9 cellular contexts compared by ENCODE assay signal in genomic region chr5:10251409-10251808, GRCh38. TPM values are rescaled to one million over a fixed set of nuclear protein-coding genes. Genes with fewer than 3 reads are reported as not detected.
DNase-seq lines count a peak whose midpoint lies in the region; ATAC-seq and TF ChIP-seq lines count a peak whose summit lies in the region.
"Had no signal": no experiment of that assay in that cellular context is flagged by ENCODE, and none has a peak within 500 bp of the region (broad histone marks: within the 10 kb centered on the region; RNA-seq: fewer than 3 reads in every experiment).

No MANE protein-coding gene starts in this region.

- H3K36me3 Mint-ChIP-seq in activated naive CD4-positive, alpha-beta T cell treated with anti-CD3 and anti-CD28 coated beads for 36 hours (ENCODE audit: low read depth): peaks cover 46% of the 10 kb centered on the region
- H3K36me3 Mint-ChIP-seq in activated T-helper 17 cell treated with anti-CD3 and anti-CD28 coated beads, Interleukin-2, amount 50 U/mL, for 72 hours (ENCODE audit: low read depth): peaks cover 72% of the 10 kb centered on the region

- 22 to 37% methylated on average over 7 of the region's 7 CpGs for WGBS in upper lobe of left lung, 2 donors

- H3K4me3 ChIP-seq in left lung (peak overlapping the region; percentile 83 to 92), upper lobe of left lung (peak overlapping the region; percentile 88 to 100 (median 94))

- H3K27me3 ChIP-seq in left lung (no peaks in the 10 kb centered on the region), upper lobe of left lung (no peaks in the 10 kb centered on the region)

- no peak for TF ChIP-seq POLR2A in upper lobe of left lung (IDR thresholded peaks at IDR 0.05)

- no peak for DNase-seq in activated naive CD4-positive, alpha-beta T cell treated with anti-CD3 and anti-CD28 coated beads for 36 hours
- DNase-seq in activated naive CD4-positive, alpha-beta T cell treated with Interleukin-2 at 50 U/mL for 16 hours: no peak
- DNase-seq in left lung (no peak), upper lobe of left lung (no peak), C1 segment of cervical spinal cord (lab: John Stamatoyannopoulos, UW) (no peak)
- no peak for DNase-seq in stimulated activated CD4-positive, alpha-beta T cell treated with anti-CD3 and anti-CD28 coated beads, Interleukin-4, amount 100 ng/mL, for 4 hours

- H3K4me1 ChIP-seq in left lung (peaks cover 18 to 42% of the 10 kb centered on the region in 2 donors), upper lobe of left lung (peaks cover 20 to 42% (median 26%) of the 10 kb centered on the region in 4 donors)

- peak overlapping the region; percentile 99 for H3K27ac Mint-ChIP-seq in activated naive CD4-positive, alpha-beta T cell treated with anti-CD3 and anti-CD28 coated beads for 36 hours
- peak overlapping the region; percentile 100 for H3K27ac Mint-ChIP-seq in activated T-helper 17 cell treated with anti-CD3 and anti-CD28 coated beads, Interleukin-2, amount 50 U/mL, for 72 hours

- peaks cover 56% of the 10 kb centered on the region for H3K4me1 Mint-ChIP-seq in activated naive CD4-positive, alpha-beta T cell treated with anti-CD3 and anti-CD28 coated beads for 36 hours (ENCODE audit: low read depth)
- H3K4me1 Mint-ChIP-seq in activated T-helper 17 cell treated with anti-CD3 and anti-CD28 coated beads, Interleukin-2, amount 50 U/mL, for 72 hours: peaks cover 28% of the 10 kb centered on the region

- H3K9me3 Mint-ChIP-seq in activated naive CD4-positive, alpha-beta T cell treated with anti-CD3 and anti-CD28 coated beads for 36 hours: no peaks in the 10 kb centered on the region
- no peaks in the 10 kb centered on the region for H3K9me3 Mint-ChIP-seq in activated T-helper 17 cell treated with anti-CD3 and anti-CD28 coated beads, Interleukin-2, amount 50 U/mL, for 72 hours

- H3K9me3 ChIP-seq in left lung (no peaks in the 10 kb centered on the region), upper lobe of left lung (no peaks in the 10 kb centered on the region)

- no peak for ATAC-seq in activated T-helper 17 cell treated with anti-CD3 and anti-CD28 coated beads, Interleukin-2, amount 50 U/mL, for 72 hours (replicated peaks)
- ATAC-seq in left lung (no peak), upper lobe of left lung (ENCODE audit: low FRiP score in 2 of 2) (no peak), esophagus mucosa (no peak)

- TF ChIP-seq CTCF in left lung (IDR thresholded peaks at IDR 0.05): no peak
- no peak for TF ChIP-seq CTCF in upper lobe of left lung (IDR thresholded peaks at IDR 0.05)

- peak overlapping the region; percentile 86 for H3K4me3 Mint-ChIP-seq in activated naive CD4-positive, alpha-beta T cell treated with anti-CD3 and anti-CD28 coated beads for 36 hours
- peak overlapping the region; percentile 88 for H3K4me3 Mint-ChIP-seq in activated T-helper 17 cell treated with anti-CD3 and anti-CD28 coated beads, Interleukin-2, amount 50 U/mL, for 72 hours

- H3K27me3 Mint-ChIP-seq in activated naive CD4-positive, alpha-beta T cell treated with anti-CD3 and anti-CD28 coated beads for 36 hours (ENCODE audit: low read depth): no peaks in the 10 kb centered on the region
- H3K27me3 Mint-ChIP-seq in activated T-helper 17 cell treated with anti-CD3 and anti-CD28 coated beads, Interleukin-2, amount 50 U/mL, for 72 hours: no peaks in the 10 kb centered on the region

- CTCF ChIA-PET in activated naive CD4-positive, alpha-beta T cell treated with anti-CD3 and anti-CD28 coated beads for 36 hours (lab: Charles Lee): interaction anchor here (0.5 to 0.7 kb wide), 2 partner anchors 173 to 1104 kb away, joined by 3 read pairs; no protein-coding TSS in a partner anchor

- no peak for TF ChIP-seq EP300 in upper lobe of left lung (IDR thresholded peaks at IDR 0.05)

- H3K36me3 ChIP-seq in left lung (peaks cover 0 to 29% of the 10 kb centered on the region in 2 donors), upper lobe of left lung (peaks cover 6 to 21% (median 16%) of the 10 kb centered on the region in 4 donors)

- H3K27ac ChIP-seq in left lung (no peak overlapping the region), upper lobe of left lung (peak overlapping the region in 1 of 4 donors; percentile 98)

- intact Hi-C loops in activated naive CD4-positive, alpha-beta T cell treated with anti-CD3 and anti-CD28 coated beads for 36 hours (cut with micrococcal nuclease): loop anchor here (2.0 to 10.0 kb wide), 3 partner anchors 33 to 893 kb away; no protein-coding TSS in a partner anchor
- intact Hi-C loops in left lung (cut with DNase I): no loop called here

RNA-seq across cellular contexts. Expression of gene CCT5, which starts 1.3 kb away (rescaled TPM):
- 100 to 1,000 TPM; 414 to 419 TPM for total RNA-seq in activated naive CD4-positive, alpha-beta T cell treated with anti-CD3 and anti-CD28 coated beads for 36 hours
- total RNA-seq in activated T-helper 17 cell treated with anti-CD3 and anti-CD28 coated beads, Interleukin-2, amount 50 U/mL, for 72 hours: 100 to 1,000 TPM; 188 to 476 TPM
- total RNA-seq in left lung (100 to 1,000 TPM; 127 to 219 TPM), upper lobe of left lung (100 to 1,000 TPM in 4 of 6 donors, 10 to 100 TPM in 2; 33.5 to 191 (median 103) TPM), esophagus mucosa (159 TPM)

RNA-seq across cellular contexts. Expression of gene ATPSCKMT, which starts 1.7 kb away (rescaled TPM):
- total RNA-seq in activated naive CD4-positive, alpha-beta T cell treated with anti-CD3 and anti-CD28 coated beads for 36 hours: 10 to 100 TPM; 17.0 to 21.5 TPM
- 10 to 100 TPM; 12.9 to 24.9 TPM for total RNA-seq in activated T-helper 17 cell treated with anti-CD3 and anti-CD28 coated beads, Interleukin-2, amount 50 U/mL, for 72 hours
- 10 to 100 TPM; 16.5 to 21.3 TPM for total RNA-seq in left lung
- 10 to 100 TPM in 5 of 6 donors, 1 to 10 TPM in 1; 8.7 to 27.2 (median 14.0) TPM for total RNA-seq in upper lobe of left lung
- 9.6 TPM for total RNA-seq in esophagus mucosa

RNA-seq across cellular contexts. Expression of gene CMBL, which starts 56.3 kb away (rescaled TPM):
- total RNA-seq in activated naive CD4-positive, alpha-beta T cell treated with anti-CD3 and anti-CD28 coated beads for 36 hours: 1 to 10 TPM; 2.2 to 3.2 TPM
- total RNA-seq in activated T-helper 17 cell treated with anti-CD3 and anti-CD28 coated beads, Interleukin-2, amount 50 U/mL, for 72 hours: under 1 TPM; 0.80 to 0.82 TPM
- total RNA-seq in left lung (10 to 100 TPM; 19.2 to 26.9 TPM), upper lobe of left lung (10 to 100 TPM in 2 of 6 donors, 1 to 10 TPM in 4; 8.0 to 19.1 (median 8.4) TPM), esophagus mucosa (4.5 TPM)
- total RNA-seq: SK-MEL-5 had no signal
